Comparison of ENCODE assay signal across 20 cellular contexts in the genomic region with DNA sequence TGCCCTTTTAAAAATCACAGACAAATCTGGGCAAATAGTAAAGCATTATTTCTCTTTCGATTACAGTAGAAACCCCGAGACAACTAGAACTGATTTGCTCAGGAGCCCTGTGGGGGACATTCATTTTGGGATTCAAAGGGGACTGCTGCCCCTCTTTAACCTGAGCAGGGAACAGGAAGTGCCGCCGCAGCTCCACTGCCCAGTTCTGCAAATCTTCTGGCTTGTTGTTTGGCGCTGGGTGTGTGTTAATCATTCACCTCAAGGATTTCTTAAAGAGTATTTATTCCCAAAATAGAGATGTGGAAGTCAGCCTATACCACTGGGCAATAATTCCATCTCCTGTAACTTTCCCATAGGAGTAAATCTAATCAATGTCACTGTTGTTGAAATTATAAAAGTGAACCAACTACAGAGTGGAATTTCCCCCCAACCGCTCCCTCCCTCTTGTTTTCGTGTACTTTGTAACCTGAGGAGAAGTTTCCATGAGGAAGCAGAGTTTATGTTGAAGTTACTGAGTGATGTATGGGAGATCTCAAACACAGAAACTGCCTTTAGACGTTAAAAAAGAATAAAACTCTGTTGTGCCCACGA.
DNase-seq lines count a peak whose midpoint lies in the region; ATAC-seq, FAIRE-seq and TF ChIP-seq lines count a peak whose summit lies in the region.
"Had no signal": no experiment of that assay in that cellular context is flagged by ENCODE, and none has a peak within 500 bp of the region (broad histone marks: within the 10 kb centered on the region; RNA-seq: fewer than 3 reads in every experiment).

No MANE protein-coding gene starts in this region.

- POLR2A ChIA-PET in H1 (lab: Charles Lee; ENCODE audit: partially characterized antibody): no interaction called here

- intact Hi-C loops in upper lobe of right lung (cut with DNase I): no loop called here
- intact Hi-C loops in posterior vena cava (cut with DNase I): no loop called here

- H2AK5ac ChIP-seq in H1 (ENCODE audit: low read depth, low read length): no peak overlapping the region

- no peak overlapping the region for H2BK15ac ChIP-seq in H1 (ENCODE audit: low read length)

- CTCF ChIA-PET in H1 (lab: Charles Lee; ENCODE audit: partially characterized antibody): no interaction called here

- TF ChIP-seq CTCF in H1 (IDR thresholded peaks at IDR 0.05; ENCODE audit: control extremely low read depth in 1 of 3, insufficient read depth in 1 of 3, low read depth in 1 of 3, low read length in 3 of 3): no peak
- no peak for TF ChIP-seq CTCF in upper lobe of right lung (IDR thresholded peaks at IDR 0.05)

- 70% methylated on average over 9 of the region's 9 CpGs; no CpG with 5 or more reads in 1 of the 2 experiments for WGBS in H1 (ENCODE audit: extremely low coverage in 1 of 2, insufficient coverage in 1 of 2, insufficient read length in 1 of 2, insufficient replicate concordance in 2 of 2, low coverage in 1 of 2, low lambda C conversion rate in 2 of 2, missing lambda C conversion rate in 1 of 2), 2 experiments

- no peak overlapping the region for H3K4me3 Mint-ChIP-seq in effector memory CD8-positive, alpha-beta T cell
- H3K4me3 Mint-ChIP-seq: activated CD4-positive, alpha-beta memory T cell treated with anti-CD3 and anti-CD28 coated beads for 36 hours; activated naive CD8-positive, alpha-beta T cell treated with anti-CD3 and anti-CD28 coated beads for 36 hours; activated T-cell treated with anti-CD3 and anti-CD28 coated beads, Interleukin-2, amount 50 U/mL, for 4 hours; CD8-positive, alpha-beta memory T cell; stimulated activated naive CD8-positive, alpha-beta T cell treated with anti-CD3 and anti-CD28 coated beads, Interleukin-15, Interleukin-2, amounts not matched to agents 100 ng/mL and 50 ng/mL, for 24 hours had no signal

- no peaks in the 10 kb centered on the region for H3K9me3 Mint-ChIP-seq in effector memory CD8-positive, alpha-beta T cell
- H3K9me3 Mint-ChIP-seq: activated T-cell treated with anti-CD3 and anti-CD28 coated beads, Interleukin-2, amount 50 U/mL, for 4 hours; CD8-positive, alpha-beta memory T cell; stimulated activated naive CD8-positive, alpha-beta T cell treated with anti-CD3 and anti-CD28 coated beads, Interleukin-15, Interleukin-2, amounts not matched to agents 100 ng/mL and 50 ng/mL, for 24 hours had no signal

- no peaks in the 10 kb centered on the region for H3K23me2 ChIP-seq in H1 (ENCODE audit: low read depth, low read length)

- H3K79me1 ChIP-seq in H1 (ENCODE audit: low read depth, low read length): no peaks in the 10 kb centered on the region

- H2BK20ac ChIP-seq in H1 (ENCODE audit: low read length): no peak overlapping the region

- H4K5ac ChIP-seq in H1 (ENCODE audit: insufficient read length, low read depth, low read length): no peak overlapping the region

- peaks cover 0 to 4% (median 0%) of the 10 kb centered on the region in 4 experiments; a peak in 1 of 7 replicates for H3K4me1 ChIP-seq in H1 (replicated peaks in 1 of 4; ENCODE audit: control insufficient read depth in 3 of 4, insufficient read depth in 4 of 4, low read length in 3 of 4)
- peaks cover 10 to 21% of the 10 kb centered on the region in 2 donors for H3K4me1 ChIP-seq in mucosa of rectum (ENCODE audit: control insufficient read depth in 2 of 2, insufficient read depth in 2 of 2, low read length in 2 of 2)
- no peaks in the 10 kb centered on the region for H3K4me1 ChIP-seq in upper lobe of right lung
- H3K4me1 ChIP-seq: HAP-1, uterus had no signal

- H3K9ac ChIP-seq in H1 (replicated peaks in 1 of 4; ENCODE audit: extremely low read depth in 1 of 4, low read depth in 3 of 4, low read length in 3 of 4) (no peak overlapping the region), mucosa of rectum (ENCODE audit: low read depth in 1 of 2, low read length in 2 of 2) (peak overlapping the region in 1 of 2 donors; percentile 26)

- peaks cover 0 to 2% of the 10 kb centered on the region in 2 donors for H3K4me1 Mint-ChIP-seq in effector memory CD8-positive, alpha-beta T cell (ENCODE audit: low read depth in 2 of 2)

- H3K27ac ChIP-seq in H1 (ENCODE audit: low read depth, low read length) (no peak overlapping the region), mucosa of rectum (ENCODE audit: low read depth in 2 of 2, low read length in 2 of 2) (peak overlapping the region; percentile 86 to 87), upper lobe of right lung (no peak overlapping the region)
- H3K27ac ChIP-seq: dorsolateral prefrontal cortex, heart right ventricle, uterus had no signal

- H3K4me3 ChIP-seq in H1 (ENCODE audit: extremely low read depth in 1 of 4, insufficient read depth in 2 of 4, low read depth in 3 of 4, low read length in 4 of 4): no peak overlapping the region
- H3K4me3 ChIP-seq in mucosa of rectum (ENCODE audit: low read length in 2 of 2): peak overlapping the region; percentile 40 to 51
- no peak overlapping the region for H3K4me3 ChIP-seq in upper lobe of right lung
- H3K4me3 ChIP-seq: dorsolateral prefrontal cortex, HAP-1, heart right ventricle, uterus had no signal

- no peak overlapping the region for H4K91ac ChIP-seq in H1 (replicated peaks; ENCODE audit: insufficient read length, low read length)

- no peak overlapping the region for H3K56ac ChIP-seq in H1 (replicated peaks; ENCODE audit: insufficient read length, low read depth, low read length)

- peak overlapping the region; percentile 94; the same call in 1 of the 2 replicates for H2AFZ ChIP-seq in H1 (ENCODE audit: low read length)

- no peak overlapping the region for H3K14ac ChIP-seq in H1 (ENCODE audit: insufficient read length)

- no peak for TF ChIP-seq EP300 in H1 (IDR thresholded peaks at IDR 0.05; ENCODE audit: borderline replicate concordance in 1 of 2, low read depth in 2 of 2, low read length in 2 of 2)

- H3K27me3 Mint-ChIP-seq in effector memory CD8-positive, alpha-beta T cell: peaks cover 16 to 62% of the 10 kb centered on the region in 2 donors
- H3K27me3 Mint-ChIP-seq: activated CD4-positive, alpha-beta memory T cell treated with anti-CD3 and anti-CD28 coated beads for 36 hours; activated naive CD8-positive, alpha-beta T cell treated with anti-CD3 and anti-CD28 coated beads for 36 hours; stimulated activated naive CD8-positive, alpha-beta T cell treated with anti-CD3 and anti-CD28 coated beads, Interleukin-15, Interleukin-2, amounts not matched to agents 100 ng/mL and 50 ng/mL, for 24 hours had no signal

- H2BK120ac ChIP-seq in H1 (replicated peaks; ENCODE audit: low read depth, low read length): no peak overlapping the region

- TF ChIP-seq POLR2A in H1 (IDR thresholded peaks at IDR 0.05; ENCODE audit: control extremely low read depth in 1 of 2, low read depth in 2 of 2, low read length in 2 of 2): no peak

- H3K18ac ChIP-seq in H1 (ENCODE audit: extremely low read depth, low read length): no peak overlapping the region

- H4K20me1 ChIP-seq in H1 (replicated peaks in 1 of 2; ENCODE audit: control insufficient read depth in 1 of 2, insufficient read depth in 2 of 2, low read length in 2 of 2): no peaks in the 10 kb centered on the region

- H3K23ac ChIP-seq in H1 (ENCODE audit: insufficient read length): no peak overlapping the region

- H3K9me3 ChIP-seq in H1 (ENCODE audit: insufficient read depth in 2 of 2, low read depth in 1 of 2, low read length in 1 of 2): no peaks in the 10 kb centered on the region; a peak in 1 of 4 replicates
- H3K9me3 ChIP-seq in mucosa of rectum (ENCODE audit: control insufficient read depth in 2 of 2, low read length in 2 of 2): no peaks in the 10 kb centered on the region
- H3K9me3 ChIP-seq in upper lobe of right lung: no peaks in the 10 kb centered on the region
- H3K9me3 ChIP-seq: HAP-1, uterus had no signal

- H3K4me2 ChIP-seq in H1 (ENCODE audit: insufficient read depth in 1 of 2, low read depth in 2 of 2, low read length in 2 of 2): peak overlapping the region in 1 of 2 experiments; percentile 28; a peak in 1 of 4 replicates

- H3K36me3 Mint-ChIP-seq in effector memory CD8-positive, alpha-beta T cell (ENCODE audit: insufficient read depth): peaks cover 2% of the 10 kb centered on the region
- H3K36me3 Mint-ChIP-seq: activated CD4-positive, alpha-beta memory T cell treated with anti-CD3 and anti-CD28 coated beads for 36 hours; activated naive CD8-positive, alpha-beta T cell treated with anti-CD3 and anti-CD28 coated beads for 36 hours; CD8-positive, alpha-beta memory T cell had no signal

- no peak overlapping the region for H2BK12ac ChIP-seq in H1 (ENCODE audit: low read depth, low read length)

- TF ChIP-seq RAD21 in H1 (IDR thresholded peaks at IDR 0.05 in 1 of 2, conservative IDR thresholded peaks at IDR 0.05 in 1 of 2; ENCODE audit: low read depth in 2 of 2, low read length in 2 of 2): no peak; a peak in 1 of 4 replicates

- H2BK5ac ChIP-seq in H1 (ENCODE audit: low read depth, low read length): no peak overlapping the region

- no peak for FAIRE-seq in H1 (lab: Jason Lieb, UNC)

- no peak overlapping the region for H3K4ac ChIP-seq in H1 (replicated peaks; ENCODE audit: insufficient read length, low read depth, low read length)

- ATAC-seq in upper lobe of right lung: peak; percentile 71
- ATAC-seq in effector memory CD8-positive, alpha-beta T cell (replicated peaks): no peak
- ATAC-seq: activated T-cell treated with anti-CD3 and anti-CD28 coated beads, Interleukin-2, amount 50 U/mL, for 4 hours; heart right ventricle had no signal

- DNase-seq in NCI-H748 (lab: John Stamatoyannopoulos, UW; ENCODE audit: unreplicated experiment) (peak; percentile 37), NCI-H748 treated with DMSO at 0.1 percent for 48 hours (lab: John Stamatoyannopoulos, UW) (no peak), H1 (ENCODE audit: low read depth in 1 of 2, low spot score in 2 of 2) (no peak), upper lobe of right lung (no peak), posterior vena cava (ENCODE audit: low spot score) (no peak), superior temporal gyrus (ENCODE audit: extremely low spot score) (no peak)
- DNase-seq in effector memory CD8-positive, alpha-beta T cell: no peak
- DNase-seq: activated CD4-positive, alpha-beta memory T cell treated with anti-CD3 and anti-CD28 coated beads for 36 hours; activated naive CD8-positive, alpha-beta T cell treated with anti-CD3 and anti-CD28 coated beads for 36 hours; activated T-cell treated with anti-CD3 and anti-CD28 coated beads, Interleukin-2, amount 50 U/mL, for 4 hours; CD8-positive, alpha-beta memory T cell; dorsolateral prefrontal cortex; GDM1; heart right ventricle; NCI-H2081; NCI-H774; uterus had no signal

- no peak overlapping the region for H3K27ac Mint-ChIP-seq in effector memory CD8-positive, alpha-beta T cell
- H3K27ac Mint-ChIP-seq: activated CD4-positive, alpha-beta memory T cell treated with anti-CD3 and anti-CD28 coated beads for 36 hours; activated naive CD8-positive, alpha-beta T cell treated with anti-CD3 and anti-CD28 coated beads for 36 hours; CD8-positive, alpha-beta memory T cell; stimulated activated naive CD8-positive, alpha-beta T cell treated with anti-CD3 and anti-CD28 coated beads, Interleukin-15, Interleukin-2, amounts not matched to agents 100 ng/mL and 50 ng/mL, for 24 hours had no signal

- no peak overlapping the region for H4K8ac ChIP-seq in H1 (ENCODE audit: extremely low read depth, insufficient read depth, low read length)

- H3K36me3 ChIP-seq in H1 (ENCODE audit: control insufficient read depth in 2 of 4, insufficient read depth in 4 of 4, low read length in 3 of 4) (no peaks in the 10 kb centered on the region), mucosa of rectum (ENCODE audit: control insufficient read depth in 2 of 2, insufficient read depth in 2 of 2, low read length in 2 of 2) (no peaks in the 10 kb centered on the region), upper lobe of right lung (no peaks in the 10 kb centered on the region)
- H3K36me3 ChIP-seq: HAP-1, heart right ventricle, uterus had no signal

- no peaks in the 10 kb centered on the region for H3K79me2 ChIP-seq in H1 (ENCODE audit: control insufficient read depth in 1 of 2, insufficient read depth in 2 of 2, low read length in 2 of 2)

- H3K27me3 ChIP-seq in H1 (replicated peaks in 1 of 4; ENCODE audit: control insufficient read depth in 3 of 4, extremely low read depth in 1 of 4, insufficient read depth in 3 of 4, low read length in 3 of 4) (no peaks in the 10 kb centered on the region), mucosa of rectum (ENCODE audit: control insufficient read depth in 2 of 2, insufficient read depth in 2 of 2, low read length in 2 of 2) (no peaks in the 10 kb centered on the region), upper lobe of right lung (no peaks in the 10 kb centered on the region)
- H3K27me3 ChIP-seq: heart right ventricle, uterus had no signal

Comparison
In these comparisons a context has a peak if more than half of its experiments do, and no peak if none do; other contexts are left out.
1. H3K27ac ChIP-seq: peak in mucosa of rectum (2 of 2); none in H1 (single experiment) and upper lobe of right lung (single experiment).
2. H3K4me3 ChIP-seq: peak in mucosa of rectum (2 of 2); none in H1 (0 of 4) and upper lobe of right lung (single experiment).